Comparison of ENCODE assay signal across 14 cellular contexts in genomic region chr6:158468666-158469065, GRCh38.
DNase-seq lines count a peak whose midpoint lies in the region; ATAC-seq and TF ChIP-seq lines count a peak whose summit lies in the region.
"Had no signal": no experiment of that assay in that cellular context is flagged by ENCODE, and none has a peak within 500 bp of the region (broad histone marks: within the 10 kb centered on the region; RNA-seq: fewer than 3 reads in every experiment).

No MANE protein-coding gene starts in this region.

- CTCF ChIA-PET in OCI-LY7 (lab: Charles Lee; ENCODE audit: unreplicated experiment) (no interaction called here), Calu3 (lab: Charles Lee) (no interaction called here)

- no peaks in the 10 kb centered on the region for H3K4me1 ChIP-seq in OCI-LY7 (ENCODE audit: insufficient read depth, low read length, poor library complexity, severe bottlenecking)
- H3K4me1 ChIP-seq: suprapubic skin had no signal

- intact Hi-C loops in OCI-LY7 (cut with micrococcal nuclease; ENCODE audit: unreplicated experiment) (no loop called here), Calu3 (cut with micrococcal nuclease; ENCODE audit: unreplicated experiment) (no loop called here), CD14-positive monocyte (cut with micrococcal nuclease) (no loop called here)

- BruUV-seq in OCI-LY7 (replicated peaks; lab: Mats Ljungman, UMichigan): no TSS peak
- no TSS peak for BruUV-seq in Calu3 (replicated peaks; lab: Mats Ljungman, UMichigan)

- 0 out of 2 replicates have a peak, but pooled peaks have one; percentile 20 for TF ChIP-seq CTCF in OCI-LY7 (conservative IDR thresholded peaks at IDR 0.05; ENCODE audit: low read length)
- peak; percentile 3 for TF ChIP-seq CTCF in fibroblast of mammary gland (conservative IDR thresholded peaks at IDR 0.05; ENCODE audit: control insufficient read depth, insufficient read depth, low read depth, low read length)
- TF ChIP-seq CTCF in Calu3 (IDR thresholded peaks at IDR 0.05; ENCODE audit: unreplicated experiment): no peak
- TF ChIP-seq CTCF in CD14-positive monocyte (IDR thresholded peaks at IDR 0.05): no peak

- no peaks in the 10 kb centered on the region for H3K9me3 ChIP-seq in OCI-LY7 (ENCODE audit: low read length)
- H3K9me3 ChIP-seq: body of pancreas, suprapubic skin had no signal

- POLR2A ChIA-PET in OCI-LY7 (lab: Charles Lee): interaction anchor here (0.7 kb wide), 1 partner anchor 28 kb away, joined by 3 read pairs; no protein-coding TSS in a partner anchor

- H3K27ac Mint-ChIP-seq in Calu3 (ENCODE audit: unreplicated experiment) (no peak overlapping the region), CD14-positive monocyte (no peak overlapping the region)
- H3K27ac Mint-ChIP-seq: activated CD8-positive, alpha-beta T cell treated with anti-CD3 and anti-CD28 coated beads, Interleukin-2, amount 10 ng/mL, durations not matched to agents 7 days and 5 days; effector memory CD8-positive, alpha-beta T cell had no signal

- H3K4me1 Mint-ChIP-seq in Calu3 (ENCODE audit: low read depth, unreplicated experiment) (no peaks in the 10 kb centered on the region), CD14-positive monocyte (peaks cover 10% of the 10 kb centered on the region)

- H3K79me2 ChIP-seq in OCI-LY7 (ENCODE audit: insufficient read depth, low read depth, low read length): no peaks in the 10 kb centered on the region

- peaks cover 8% of the 10 kb centered on the region for H3K36me3 Mint-ChIP-seq in Calu3 (ENCODE audit: insufficient read depth, unreplicated experiment)
- peaks cover 52 to 56% of the 10 kb centered on the region in 2 donors for H3K36me3 Mint-ChIP-seq in CD14-positive monocyte

- DNase-seq in DMS153 treated with DMSO at 0.1 percent for 48 hours (lab: John Stamatoyannopoulos, UW; ENCODE audit: unreplicated experiment): peak; percentile 35
- peak; percentile 36 for DNase-seq in LHCN-M2 (ENCODE audit: low read depth)
- no peak for DNase-seq in OCI-LY7 (ENCODE audit: low spot score)
- DNase-seq in fibroblast of mammary gland (ENCODE audit: low read depth): peak; percentile 40
- no peak for DNase-seq in Calu3
- no peak for DNase-seq in CD14-positive monocyte (ENCODE audit: low spot score)
- DNase-seq: activated CD8-positive, alpha-beta T cell treated with anti-CD3 and anti-CD28 coated beads, Interleukin-2, amount 10 ng/mL, durations not matched to agents 7 days and 5 days; body of pancreas; effector memory CD8-positive, alpha-beta T cell; NCI-H226; Right ventricle myocardium superior; T-helper 9 cell had no signal

- H4K20me1 ChIP-seq in OCI-LY7 (ENCODE audit: insufficient read depth, low read length): no peaks in the 10 kb centered on the region

- no peak overlapping the region for H2AFZ ChIP-seq in OCI-LY7 (ENCODE audit: low read length)

- peaks cover 21% of the 10 kb centered on the region for H3K36me3 ChIP-seq in OCI-LY7 (ENCODE audit: insufficient read depth, low read length)

- H3K27ac ChIP-seq in OCI-LY7 (ENCODE audit: low read depth, low read length, poor library complexity, severe bottlenecking): no peak overlapping the region
- H3K27ac ChIP-seq: body of pancreas, suprapubic skin had no signal

- H3K4me2 ChIP-seq in OCI-LY7 (ENCODE audit: low read length): no peak overlapping the region

- H3K4me3 Mint-ChIP-seq in Calu3 (ENCODE audit: low read depth, unreplicated experiment) (no peak overlapping the region), CD14-positive monocyte (no peak overlapping the region)
- H3K4me3 Mint-ChIP-seq: activated CD8-positive, alpha-beta T cell treated with anti-CD3 and anti-CD28 coated beads, Interleukin-2, amount 10 ng/mL, durations not matched to agents 7 days and 5 days; effector memory CD8-positive, alpha-beta T cell had no signal

- no peak overlapping the region for H3K4me3 ChIP-seq in OCI-LY7 (ENCODE audit: low read depth, low read length, poor library complexity, severe bottlenecking)
- no peak overlapping the region for H3K4me3 ChIP-seq in fibroblast of mammary gland (ENCODE audit: control insufficient read depth, low read depth, low read length)
- H3K4me3 ChIP-seq: body of pancreas, suprapubic skin had no signal

- no peaks in the 10 kb centered on the region for H3K27me3 Mint-ChIP-seq in Calu3 (ENCODE audit: unreplicated experiment)
- peaks cover 0 to 5% (median 4%) of the 10 kb centered on the region in 3 donors for H3K27me3 Mint-ChIP-seq in CD14-positive monocyte (ENCODE audit: low read depth in 3 of 3)
- H3K27me3 Mint-ChIP-seq: effector memory CD8-positive, alpha-beta T cell had no signal

- no peaks in the 10 kb centered on the region for H3K9me2 ChIP-seq in OCI-LY7 (ENCODE audit: insufficient read depth, low read length)

- no peak for ATAC-seq in HG03378 (IDR thresholded peaks at IDR 0.05; ENCODE audit: unreplicated experiment)
- ATAC-seq: activated CD8-positive, alpha-beta T cell treated with anti-CD3 and anti-CD28 coated beads, Interleukin-2, amount 10 ng/mL, durations not matched to agents 7 days and 5 days; body of pancreas; effector memory CD8-positive, alpha-beta T cell had no signal

- no peaks in the 10 kb centered on the region for H3K9me3 Mint-ChIP-seq in Calu3 (ENCODE audit: low read depth, unreplicated experiment)
- H3K9me3 Mint-ChIP-seq in CD14-positive monocyte: peaks cover 0 to 3% (median 0%) of the 10 kb centered on the region in 7 donors
- H3K9me3 Mint-ChIP-seq: effector memory CD8-positive, alpha-beta T cell had no signal

Comparison
In these comparisons a context has a peak if more than half of its experiments do, and no peak if none do; other contexts are left out.
1. DNase-seq: peak in DMS153 treated with DMSO at 0.1 percent for 48 hours (single experiment), LHCN-M2 (single experiment) and fibroblast of mammary gland (single experiment); none in OCI-LY7 (single experiment), Calu3 (single experiment) and CD14-positive monocyte (single experiment).
2. CTCF ChIP-seq: peak in OCI-LY7 (single experiment) and fibroblast of mammary gland (single experiment); none in Calu3 (single experiment) and CD14-positive monocyte (single experiment).